Comparison of ENCODE assay signal across 9 cellular contexts in genomic region chr16:3175157-3176153, GRCh38. TPM values are rescaled to one million over a fixed set of nuclear protein-coding genes. Genes with fewer than 3 reads are reported as not detected.
A peak's percentile ranks its signal among the peaks of the same experiment; 100 is the strongest.
DNase-seq lines count a peak whose midpoint lies in the region; ATAC-seq, FAIRE-seq and TF ChIP-seq lines count a peak whose summit lies in the region.
"Had no signal": no experiment of that assay in that cellular context is flagged by ENCODE, and none has a peak within 500 bp of the region (broad histone marks: within the 10 kb centered on the region; RNA-seq: fewer than 3 reads in every experiment).

No MANE protein-coding gene starts in this region.

- POLR2A ChIA-PET in CD8-positive, alpha-beta T cell (lab: Charles Lee): interaction anchor here (0.6 to 0.7 kb wide), 2 partner anchors 12 to 102 kb away, joined by 3 to 4 read pairs; no protein-coding TSS in a partner anchor
- POLR2A ChIA-PET in activated CD8-positive, alpha-beta T cell treated with anti-CD3 and anti-CD28 coated beads for 36 hours (lab: Charles Lee): no interaction called here

- DNase-seq in CD8-positive, alpha-beta T cell: no peak
- peak; percentile 77 for DNase-seq in activated CD8-positive, alpha-beta T cell treated with anti-CD3 and anti-CD28 coated beads for 36 hours
- DNase-seq in keratinocyte (ENCODE audit: low read depth, low spot score) (no peak), NCI-H510A (lab: John Stamatoyannopoulos, UW) (no peak), T-helper 9 cell (no peak), DMS79 treated with DMSO at 0.1 percent for 48 hours (lab: John Stamatoyannopoulos, UW) (no peak)

- CTCF ChIA-PET in CD8-positive, alpha-beta T cell (lab: Charles Lee): interaction anchor here (0.6 kb wide), 1 partner anchor 53 kb away, joined by 3 read pairs; no protein-coding TSS in a partner anchor
- CTCF ChIA-PET in activated CD8-positive, alpha-beta T cell treated with anti-CD3 and anti-CD28 coated beads for 36 hours (lab: Charles Lee): no interaction called here

- peaks cover 39% of the 10 kb centered on the region for H3K4me1 Mint-ChIP-seq in CD8-positive, alpha-beta T cell (ENCODE audit: low read depth)
- peaks cover 34% of the 10 kb centered on the region for H3K4me1 Mint-ChIP-seq in activated CD8-positive, alpha-beta T cell treated with anti-CD3 and anti-CD28 coated beads for 36 hours (ENCODE audit: low read depth)

- intact Hi-C loops in CD8-positive, alpha-beta T cell (cut with DNase I, micrococcal nuclease): no loop called here
- intact Hi-C loops in activated CD8-positive, alpha-beta T cell treated with anti-CD3 and anti-CD28 coated beads for 36 hours (cut with micrococcal nuclease): no loop called here

- no peak overlapping the region for H3K27ac Mint-ChIP-seq in CD8-positive, alpha-beta T cell
- H3K27ac Mint-ChIP-seq in activated CD8-positive, alpha-beta T cell treated with anti-CD3 and anti-CD28 coated beads for 36 hours: no peak overlapping the region

- H3K4me3 ChIP-seq in CD8-positive, alpha-beta T cell (ENCODE audit: low read depth, low read length): no peak overlapping the region
- peak overlapping the region; percentile 62 for H3K4me3 ChIP-seq in HUES48 (ENCODE audit: low read depth, low read length)
- H3K4me3 ChIP-seq in keratinocyte (ENCODE audit: control insufficient read depth in 2 of 3, extremely low read depth in 1 of 3, insufficient read depth in 2 of 3, low read depth in 1 of 3, low read length in 3 of 3): peak overlapping the region; percentile 45 to 76 (median 70)

- TF ChIP-seq CTCF in CD8-positive, alpha-beta T cell (IDR thresholded peaks at IDR 0.05): no peak
- no peak for TF ChIP-seq CTCF in activated CD8-positive, alpha-beta T cell treated with anti-CD3 and anti-CD28 coated beads for 36 hours (IDR thresholded peaks at IDR 0.05)
- TF ChIP-seq CTCF in keratinocyte (optimal IDR thresholded peaks at IDR 0.05 in 1 of 3, IDR thresholded peaks at IDR 0.05 in 1 of 3, conservative IDR thresholded peaks at IDR 0.05 in 1 of 3; ENCODE audit: extremely low read depth in 1 of 3, insufficient read depth in 2 of 3, low read length in 3 of 3): no peak

- FAIRE-seq in keratinocyte (lab: Jason Lieb, UNC): no peak

- H3K9me1 ChIP-seq in keratinocyte (ENCODE audit: control insufficient read depth, extremely low read depth, insufficient read depth, low read length): peaks cover 2% of the 10 kb centered on the region

- no peaks in the 10 kb centered on the region for H4K20me1 ChIP-seq in keratinocyte (ENCODE audit: control insufficient read depth, extremely low read depth, insufficient read depth, low read length)

- H3K79me2 ChIP-seq in keratinocyte (ENCODE audit: control insufficient read depth, insufficient read depth, low read length): no peaks in the 10 kb centered on the region

- dilution Hi-C loops in keratinocyte (cut with MboI; ENCODE audit: extremely low pct_ligation_motif_present, low sequenced_read_pairs): no loop called here

- H3K27ac ChIP-seq in CD8-positive, alpha-beta T cell (ENCODE audit: low read depth, low read length): no peak overlapping the region
- no peak overlapping the region for H3K27ac ChIP-seq in HUES48 (ENCODE audit: low read depth, low read length)
- peak overlapping the region; percentile 36 for H3K27ac ChIP-seq in keratinocyte (ENCODE audit: control insufficient read depth, insufficient read depth, low read length)

- H3K4me2 ChIP-seq in keratinocyte (ENCODE audit: control insufficient read depth, extremely low read depth, insufficient read depth, low read depth, low read length): peak overlapping the region; percentile 83

- H3K9me3 Mint-ChIP-seq in CD8-positive, alpha-beta T cell: no peaks in the 10 kb centered on the region
- H3K9me3 Mint-ChIP-seq in activated CD8-positive, alpha-beta T cell treated with anti-CD3 and anti-CD28 coated beads for 36 hours: no peaks in the 10 kb centered on the region

- H3K36me3 Mint-ChIP-seq in CD8-positive, alpha-beta T cell: no peaks in the 10 kb centered on the region
- H3K36me3 Mint-ChIP-seq in activated CD8-positive, alpha-beta T cell treated with anti-CD3 and anti-CD28 coated beads for 36 hours (ENCODE audit: low read depth): no peaks in the 10 kb centered on the region

- peak overlapping the region; percentile 22 for H3K4me3 Mint-ChIP-seq in CD8-positive, alpha-beta T cell
- peak overlapping the region; percentile 60 for H3K4me3 Mint-ChIP-seq in activated CD8-positive, alpha-beta T cell treated with anti-CD3 and anti-CD28 coated beads for 36 hours

- H3K27me3 ChIP-seq in CD8-positive, alpha-beta T cell (ENCODE audit: insufficient read depth, low read length): peaks cover 40% of the 10 kb centered on the region
- H3K27me3 ChIP-seq in HUES48 (ENCODE audit: control insufficient read depth, insufficient read depth, low read length): peaks cover 15% of the 10 kb centered on the region
- no peaks in the 10 kb centered on the region for H3K27me3 ChIP-seq in keratinocyte (ENCODE audit: control insufficient read depth, extremely low read depth, insufficient read depth, low read length)

- no peaks in the 10 kb centered on the region for H3K36me3 ChIP-seq in CD8-positive, alpha-beta T cell (ENCODE audit: insufficient read depth, low read length)
- no peaks in the 10 kb centered on the region for H3K36me3 ChIP-seq in HUES48 (ENCODE audit: control insufficient read depth, insufficient read depth, low read length)
- no peaks in the 10 kb centered on the region for H3K36me3 ChIP-seq in keratinocyte (ENCODE audit: control insufficient read depth in 2 of 2, extremely low read depth in 1 of 2, insufficient read depth in 2 of 2, low read length in 2 of 2)

- H3K9me3 ChIP-seq in CD8-positive, alpha-beta T cell (ENCODE audit: low read length): no peaks in the 10 kb centered on the region
- H3K9me3 ChIP-seq in HUES48 (ENCODE audit: control insufficient read depth, insufficient read depth, low read length): no peaks in the 10 kb centered on the region
- no peaks in the 10 kb centered on the region for H3K9me3 ChIP-seq in keratinocyte (ENCODE audit: control insufficient read depth, low read depth, low read length)

- H3K27me3 Mint-ChIP-seq in CD8-positive, alpha-beta T cell (ENCODE audit: low read depth): peaks cover 57% of the 10 kb centered on the region
- H3K27me3 Mint-ChIP-seq in activated CD8-positive, alpha-beta T cell treated with anti-CD3 and anti-CD28 coated beads for 36 hours: peaks cover 53% of the 10 kb centered on the region

- H2AFZ ChIP-seq in keratinocyte (ENCODE audit: control insufficient read depth, low read length): peak overlapping the region; percentile 70

- ATAC-seq in CD8-positive, alpha-beta T cell: no peak
- ATAC-seq in activated CD8-positive, alpha-beta T cell treated with anti-CD3 and anti-CD28 coated beads for 36 hours: no peak
- ATAC-seq in GM21381 (IDR thresholded peaks at IDR 0.05; ENCODE audit: unreplicated experiment): no peak

- peaks cover 41% of the 10 kb centered on the region for H3K4me1 ChIP-seq in CD8-positive, alpha-beta T cell (ENCODE audit: insufficient read depth, low read length)
- H3K4me1 ChIP-seq in HUES48 (ENCODE audit: control insufficient read depth, insufficient read depth, low read length) (peaks cover 4% of the 10 kb centered on the region; the same call in 1 of the 2 replicates), keratinocyte (ENCODE audit: control insufficient read depth, extremely low read depth, insufficient read depth, low read length) (peaks cover 23% of the 10 kb centered on the region)

- no peak overlapping the region for H3K9ac ChIP-seq in HUES48 (ENCODE audit: low read depth, low read length)
- peak overlapping the region; percentile 64 for H3K9ac ChIP-seq in keratinocyte (ENCODE audit: control insufficient read depth, extremely low read depth, insufficient read depth, low read length)

RNA-seq across cellular contexts. Expression of gene OR1F1, which starts 12.5 kb away (rescaled TPM):
- total RNA-seq in CD8-positive, alpha-beta T cell: not detected
- not detected for total RNA-seq in activated CD8-positive, alpha-beta T cell treated with anti-CD3 and anti-CD28 coated beads for 36 hours
- 0.51 to 0.89 TPM (median 0.58 TPM) in 3 replicates for polyA plus RNA-seq in keratinocyte
- polyA plus RNA-seq in keratinocyte (2011; ENCODE audit: low read depth): not detected
- 0.55 and 0.56 TPM in 2 replicates for polyA plus RNA-seq in keratinocyte (2011; cell fraction: cytosol; rRNA removed)
- polyA plus RNA-seq in keratinocyte (2011; cell fraction: nucleus; rRNA removed): 1.1 and 1.2 TPM in 2 replicates
- 0.29 TPM in 1 of 2 replicates, not detected in the other for polyA plus RNA-seq in keratinocyte (2012; ENCODE audit: low replicate concordance)
- polyA minus RNA-seq in keratinocyte: 1.0 to 3.6 TPM (median 2.7 TPM) in 3 replicates
- not detected for polyA minus RNA-seq in keratinocyte (2011; cell fraction: cytosol; rRNA and poly(A)+ RNA removed)
- 0.93 TPM in 1 of 2 replicates, not detected in the other for polyA minus RNA-seq in keratinocyte (2011; cell fraction: nucleus; rRNA and poly(A)+ RNA removed)
- polyA plus RNA-seq: esophagus had no signal

RNA-seq across cellular contexts. Expression of gene ZNF213, which starts 40.6 kb away (rescaled TPM):
- 1 to 10 TPM; 1.8 to 2.2 TPM for total RNA-seq in CD8-positive, alpha-beta T cell
- 1 to 10 TPM; 6.1 to 7.5 TPM for total RNA-seq in activated CD8-positive, alpha-beta T cell treated with anti-CD3 and anti-CD28 coated beads for 36 hours
- polyA plus RNA-seq in keratinocyte: 0.51 to 1.1 TPM (median 0.62 TPM) in 3 replicates
- polyA plus RNA-seq in keratinocyte (2011; ENCODE audit: low read depth): 1.5 TPM
- polyA plus RNA-seq in keratinocyte (2011; cell fraction: cytosol; rRNA removed): 0.77 and 2.4 TPM in 2 replicates
- polyA plus RNA-seq in keratinocyte (2011; cell fraction: nucleus; rRNA removed): 1.4 and 2.0 TPM in 2 replicates
- polyA plus RNA-seq in keratinocyte (2012; ENCODE audit: low replicate concordance): 6.4 and 6.6 TPM in 2 replicates
- polyA minus RNA-seq in keratinocyte: 1.2 to 4.8 TPM (median 1.5 TPM) in 3 replicates
- 7.5 TPM for polyA minus RNA-seq in keratinocyte (2011; cell fraction: cytosol; rRNA and poly(A)+ RNA removed)
- 2.0 and 2.6 TPM in 2 replicates for polyA minus RNA-seq in keratinocyte (2011; cell fraction: nucleus; rRNA and poly(A)+ RNA removed)

RNA-seq across cellular contexts. Expression of gene ZNF200, which starts 59.5 kb away (rescaled TPM):
- total RNA-seq in CD8-positive, alpha-beta T cell: 10 to 100 TPM; 12.5 to 14.1 TPM
- total RNA-seq in activated CD8-positive, alpha-beta T cell treated with anti-CD3 and anti-CD28 coated beads for 36 hours: 1 to 10 TPM; 8.7 to 9.6 TPM
- polyA plus RNA-seq in keratinocyte: 3.1 to 4.7 TPM (median 4.3 TPM) in 3 replicates
- 2.2 TPM for polyA plus RNA-seq in keratinocyte (2011; ENCODE audit: low read depth)
- polyA plus RNA-seq in keratinocyte (2011; cell fraction: cytosol; rRNA removed): 1.9 and 3.6 TPM in 2 replicates
- polyA plus RNA-seq in keratinocyte (2011; cell fraction: nucleus; rRNA removed): 7.4 and 9.2 TPM in 2 replicates
- 4.1 and 4.9 TPM in 2 replicates for polyA plus RNA-seq in keratinocyte (2012; ENCODE audit: low replicate concordance)
- polyA minus RNA-seq in keratinocyte: 2.0 to 6.3 TPM (median 2.7 TPM) in 3 replicates
- polyA minus RNA-seq in keratinocyte (2011; cell fraction: cytosol; rRNA and poly(A)+ RNA removed): 2.5 TPM
- polyA minus RNA-seq in keratinocyte (2011; cell fraction: nucleus; rRNA and poly(A)+ RNA removed): 4.0 and 6.5 TPM in 2 replicates
